ENCODE assay signal across 22 cellular contexts in genomic region chr3:13975686-13976085, GRCh38.
A peak's percentile ranks its signal among the peaks of the same experiment; 100 is the strongest.
DNase-seq lines count a peak whose midpoint lies in the region; ATAC-seq, FAIRE-seq and TF ChIP-seq lines count a peak whose summit lies in the region.
"Had no signal": no experiment of that assay in that cellular context is flagged by ENCODE, and none has a peak within 500 bp of the region (broad histone marks: within the 10 kb centered on the region; RNA-seq: fewer than 3 reads in every experiment).

No MANE protein-coding gene starts in this region.

- DNase-seq in HepG2 (ENCODE audit: low spot score) (no peak), right lobe of liver (no peak), K562 (ENCODE audit: extremely low read depth in 1 of 4, low spot score in 3 of 4) (no peak), NOMO-1 treated with DMSO at 0.1 percent for 48 hours (lab: John Stamatoyannopoulos, UW; ENCODE audit: unreplicated experiment) (no peak), DMS153 treated with DMSO at 0.1 percent for 48 hours (lab: John Stamatoyannopoulos, UW; ENCODE audit: unreplicated experiment) (no peak)
- DNase-seq: ACHN; BE2C; C1 segment of cervical spinal cord; CD4-positive, alpha-beta memory T cell; CD4-positive, CD25-positive, alpha-beta regulatory T cell; CD8-positive, alpha-beta memory T cell; COR-L47; DMS 273 treated with DMSO at 0.1 percent for 48 hours; DMS153; DMS79 treated with DMSO at 0.1 percent for 48 hours; GF-D8 had no signal

- intact Hi-C loops in HepG2 (cut with micrococcal nuclease; ENCODE audit: unreplicated experiment) (no loop called here), right lobe of liver (cut with DNase I) (no loop called here), K562 (cut with micrococcal nuclease) (no loop called here)

- H3K9me3 ChIP-seq in HepG2 (ENCODE audit: low read length) (peaks cover 20% of the 10 kb centered on the region), right lobe of liver (no peaks in the 10 kb centered on the region), OCI-LY3 (ENCODE audit: insufficient read depth, low read length) (peaks cover 54% of the 10 kb centered on the region), K562 (replicated peaks; ENCODE audit: control insufficient read depth, insufficient read depth, low read depth, low read length) (no peaks in the 10 kb centered on the region)
- H3K9me3 ChIP-seq: BE2C had no signal

- H3K4me2 ChIP-seq in HepG2 (ENCODE audit: low read depth, low read length) (no peak overlapping the region), OCI-LY3 (ENCODE audit: low read length) (0 out of 2 replicates have a peak overlapping the region, but pooled peaks have one; percentile 22), K562 (ENCODE audit: insufficient read depth, low read length) (no peak overlapping the region)
- H3K4me2 ChIP-seq: BLaER1 had no signal

- POLR2A ChIA-PET in HepG2 (lab: Yijun Ruan, JAX), result no interaction called here
- POLR2A ChIA-PET in K562 (lab: Yijun Ruan, JAX), result no interaction called here

- WGBS in HepG2 (ENCODE audit: low lambda C conversion rate), result 0% methylated on average over 2 of the region's 2 CpGs
- WGBS in right lobe of liver (ENCODE audit: insufficient coverage, low coverage, low lambda C conversion rate, missing lambda C conversion rate), result 50% methylated on average over 2 of the region's 2 CpGs
- WGBS in K562 (ENCODE audit: insufficient coverage, low coverage, missing lambda C conversion rate), result 0% methylated on average over 2 of the region's 2 CpGs

- H3K9ac ChIP-seq in HepG2 (ENCODE audit: insufficient read depth, low read depth, low read length), result no peak overlapping the region
- no peak overlapping the region for H3K9ac ChIP-seq in OCI-LY3 (ENCODE audit: low read length)
- no peak overlapping the region for H3K9ac ChIP-seq in K562 (ENCODE audit: insufficient read depth in 1 of 2, low read depth in 2 of 2, low read length in 2 of 2)
- H3K9ac ChIP-seq: BLaER1 had no signal

- no peaks in the 10 kb centered on the region for H3K9me1 ChIP-seq in K562 (ENCODE audit: control insufficient read depth, insufficient read depth, low read length)

- TF ChIP-seq CTCF in HepG2 (CRISPR knock-in tag; IDR thresholded peaks at IDR 0.05) (no peak), right lobe of liver (IDR thresholded peaks at IDR 0.05) (no peak), OCI-LY3 (IDR thresholded peaks at IDR 0.05; ENCODE audit: low read depth, low read length) (no peak), K562 (IDR thresholded peaks at IDR 0.05 in 2 of 3, conservative IDR thresholded peaks at IDR 0.05 in 1 of 3; ENCODE audit: insufficient read depth in 2 of 3, low read depth in 1 of 3, low read length in 3 of 3) (no peak)

- H3K4me1 ChIP-seq in HepG2 (ENCODE audit: insufficient read depth, low read length) (no peaks in the 10 kb centered on the region), right lobe of liver (no peaks in the 10 kb centered on the region), OCI-LY3 (ENCODE audit: low read length) (peaks cover 47% of the 10 kb centered on the region), K562 (replicated peaks in 1 of 2; ENCODE audit: control insufficient read depth in 2 of 2, insufficient read depth in 2 of 2, low read length in 2 of 2) (no peaks in the 10 kb centered on the region)
- H3K4me1 ChIP-seq: BE2C, BLaER1 had no signal

- ATAC-seq in HepG2 (no peak), right lobe of liver (no peak), K562 (no peak)

- in situ Hi-C loops in HepG2 (cut with HindIII; ENCODE audit: extremely low pct_ligation_motif_present, low pct_unique_long_range_greater_than_20kb) (no loop called here), K562 (cut with MboI) (no loop called here)

- FAIRE-seq in HepG2 (lab: Jason Lieb, UNC) (no peak), K562 (lab: Jason Lieb, UNC) (no peak)
- FAIRE-seq: G401.6, GM12891, GM19239 had no signal

- H2AFZ ChIP-seq in HepG2 (ENCODE audit: low read length) (no peak overlapping the region), OCI-LY3 (ENCODE audit: low read depth, low read length) (no peak overlapping the region), K562 (ENCODE audit: low read depth, low read length) (no peak overlapping the region)

- TF ChIP-seq RAD21 in HepG2 (CRISPR knock-in tag; IDR thresholded peaks at IDR 0.05), result no peak
- TF ChIP-seq RAD21 in K562 (CRISPR knock-in tag; conservative IDR thresholded peaks at IDR 0.05 in 1 of 2, IDR thresholded peaks at IDR 0.05 in 1 of 2), result no peak

- TF ChIP-seq EP300 in HepG2 (IDR thresholded peaks at IDR 0.05; ENCODE audit: low read depth in 2 of 2, low read length in 2 of 2) (no peak), HepG2 (CRISPR knock-in tag; IDR thresholded peaks at IDR 0.05; ENCODE audit: borderline replicate concordance) (no peak), K562 (IDR thresholded peaks at IDR 0.05; ENCODE audit: low read length) (no peak)

- no TSS peak for BruUV-seq in HepG2 (replicated peaks; lab: Mats Ljungman, UMichigan)
- no TSS peak for BruUV-seq in K562 (replicated peaks; lab: Mats Ljungman, UMichigan)

- CTCF ChIA-PET in HepG2 (lab: Yijun Ruan, JAX; ENCODE audit: low intra/inter-chr PET ratio, low total read pairs), result no interaction called here
- CTCF ChIA-PET in K562 (lab: Yijun Ruan, JAX; ENCODE audit: low intra/inter-chr PET ratio), result no interaction called here

- H3K36me3 ChIP-seq in HepG2 (replicated peaks in 1 of 2; ENCODE audit: control insufficient read depth in 1 of 2, insufficient read depth in 2 of 2, low read length in 2 of 2) (no peaks in the 10 kb centered on the region), right lobe of liver (no peaks in the 10 kb centered on the region), OCI-LY3 (replicated peaks; ENCODE audit: low read depth, low read length) (peaks cover 37% of the 10 kb centered on the region), K562 (ENCODE audit: control insufficient read depth, insufficient read depth, low read length) (no peaks in the 10 kb centered on the region)
- H3K36me3 ChIP-seq: BE2C, BLaER1 had no signal

- H4K20me1 ChIP-seq in HepG2 (ENCODE audit: insufficient read depth, low read length), result no peaks in the 10 kb centered on the region
- no peaks in the 10 kb centered on the region for H4K20me1 ChIP-seq in OCI-LY3 (ENCODE audit: insufficient read depth, low read length)
- H4K20me1 ChIP-seq in K562 (replicated peaks; ENCODE audit: control insufficient read depth, insufficient read depth, low read length), result no peaks in the 10 kb centered on the region
- H4K20me1 ChIP-seq: BLaER1 had no signal

- H3K27ac ChIP-seq in HepG2 (ENCODE audit: extremely low read length, insufficient read depth, low read length), result no peak overlapping the region
- no peak overlapping the region for H3K27ac ChIP-seq in right lobe of liver
- H3K27ac ChIP-seq in OCI-LY3 (ENCODE audit: low read length), result peak overlapping the region; percentile 59
- no peak overlapping the region for H3K27ac ChIP-seq in K562 (ENCODE audit: extremely low read depth, low read depth, low read length)
- H3K27ac ChIP-seq: 22Rv1, BLaER1 had no signal

- no peak for TF ChIP-seq POLR2A in HepG2 (IDR thresholded peaks at IDR 0.05; ENCODE audit: insufficient read depth in 1 of 2, low read depth in 2 of 2, low read length in 2 of 2)
- no peak for TF ChIP-seq POLR2A in right lobe of liver (IDR thresholded peaks at IDR 0.05)
- TF ChIP-seq POLR2A in K562 (conservative IDR thresholded peaks at IDR 0.05), result no peak

- H3K4me3 ChIP-seq in HepG2 (replicated peaks in 1 of 3; ENCODE audit: insufficient read depth in 1 of 3, low read depth in 2 of 3, low read length in 3 of 3) (no peak overlapping the region), right lobe of liver (no peak overlapping the region), OCI-LY3 (ENCODE audit: low read length) (no peak overlapping the region), K562 (no peak overlapping the region)
- H3K4me3 ChIP-seq: BLaER1 had no signal

- H3K27me3 ChIP-seq in HepG2 (ENCODE audit: control insufficient read depth in 1 of 2, insufficient read depth in 2 of 2, low read length in 2 of 2) (no peaks in the 10 kb centered on the region), right lobe of liver (no peaks in the 10 kb centered on the region), OCI-LY3 (ENCODE audit: low read depth, low read length) (no peaks in the 10 kb centered on the region), K562 (ENCODE audit: control insufficient read depth in 2 of 2, insufficient read depth in 2 of 2, low read length in 2 of 2) (no peaks in the 10 kb centered on the region)
- H3K27me3 ChIP-seq: BE2C, BLaER1 had no signal

- H3K79me2 ChIP-seq in HepG2 (ENCODE audit: insufficient read depth, low read length) (no peaks in the 10 kb centered on the region), OCI-LY3 (ENCODE audit: low read length) (no peaks in the 10 kb centered on the region), K562 (ENCODE audit: control insufficient read depth, insufficient read depth, low read length) (no peaks in the 10 kb centered on the region)

TF ChIP-seq in HepG2, 621 proteins besides CTCF, POLR2A, EP300 and RAD21:
- TF ChIP-seq MAFK (conservative IDR thresholded peaks at IDR 0.05 in 1 of 2, IDR thresholded peaks at IDR 0.05 in 1 of 2; ENCODE audit: low read length in 2 of 2) (peak; percentile 36 to 69; a peak in 2 of 4 replicates), NFE2L1 (CRISPR knock-in tag; IDR thresholded peaks at IDR 0.05; ENCODE audit: borderline replicate concordance) (no peak), MAFF (IDR thresholded peaks at IDR 0.05; ENCODE audit: low read depth, low read length) (peak; percentile 39; the same call in 1 of the 2 replicates)

TF ChIP-seq in K562, 482 proteins besides CTCF, POLR2A, EP300 and RAD21 (continues in another document):
- TF ChIP-seq ZNF316 (IDR thresholded peaks at IDR 0.05) (peak; percentile 30; the same call in 1 of the 2 replicates), STAT6 (CRISPR knock-in tag; IDR thresholded peaks at IDR 0.05) (no peak), MAFK (IDR thresholded peaks at IDR 0.05; ENCODE audit: low read length) (0 out of 2 replicates have a peak, but pooled peaks have one; percentile 17), KLF6 (CRISPR knock-in tag; IDR thresholded peaks at IDR 0.05; ENCODE audit: borderline replicate concordance) (no peak)

Comparison
In these comparisons a context has a peak if more than half of its experiments do, and no peak if none do; other contexts are left out.
1. Of the 241 proteins assayed by ChIP-seq in both HepG2 and K562: peak only in HepG2: none; only in K562: none; in both: MAFF and MAFK; in neither: 239.